ENCODE assay signal across 17 cellular contexts in the genomic region with DNA sequence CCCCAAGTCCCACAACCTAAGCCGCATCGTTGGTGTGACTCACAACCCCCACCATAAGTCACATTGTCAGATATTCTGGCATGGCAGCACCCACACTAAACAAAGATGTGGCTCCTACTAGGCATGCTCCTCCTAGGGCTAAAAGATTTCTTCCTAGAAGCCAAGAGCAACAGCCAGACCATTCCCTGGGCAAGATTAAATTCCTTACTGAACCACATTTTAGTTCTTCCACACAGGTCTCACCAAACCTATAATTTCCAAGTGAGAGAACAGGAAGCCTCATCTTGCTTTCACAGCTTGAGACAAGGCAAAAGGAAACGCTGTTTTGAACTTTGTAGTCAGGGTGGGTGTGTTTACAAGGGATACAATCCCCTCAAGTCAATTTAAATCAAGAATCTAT.
DNase-seq lines count a peak whose midpoint lies in the region; TF ChIP-seq lines count a peak whose summit lies in the region.
"Had no signal": no experiment of that assay in that cellular context is flagged by ENCODE, and none has a peak within 500 bp of the region (broad histone marks: within the 10 kb centered on the region; RNA-seq: fewer than 3 reads in every experiment).

No MANE protein-coding gene starts in this region.

- peak; percentile 19 for DNase-seq in H4 (ENCODE audit: low spot score)
- DNase-seq in astrocyte of the hippocampus (ENCODE audit: low read depth, low spot score), result peak; percentile 91
- peak; percentile 57 for DNase-seq in islet precursor cell
- no peak for DNase-seq in MCF 10A (ENCODE audit: unreplicated experiment)
- no peak for DNase-seq in central memory CD4-positive, alpha-beta T cell
- DNase-seq in NCI-H1092 (lab: John Stamatoyannopoulos, UW), result no peak
- no peak for DNase-seq in DMS 273 (lab: John Stamatoyannopoulos, UW; ENCODE audit: unreplicated experiment)
- DNase-seq: Calu3; CD4-positive, alpha-beta memory T cell; GM23248; KG1; MG63; NCI-H1092 treated with DMSO at 0.1 percent for 48 hours; NCI-H2081 treated with DMSO at 0.1 percent for 48 hours; NCI-H526 treated with DMSO at 0.1 percent for 48 hours; Right ventricle myocardium superior had no signal

- H3K4me1 Mint-ChIP-seq in MCF 10A (ENCODE audit: insufficient read depth, unreplicated experiment), result no peaks in the 10 kb centered on the region
- H3K4me1 Mint-ChIP-seq: B cell; CD4-positive, alpha-beta memory T cell had no signal

- intact Hi-C loops in MCF 10A (cut with micrococcal nuclease), result no loop called here

- H3K36me3 Mint-ChIP-seq in MCF 10A (ENCODE audit: insufficient read depth, unreplicated experiment), result no peaks in the 10 kb centered on the region
- H3K36me3 Mint-ChIP-seq: CD4-positive, alpha-beta memory T cell had no signal

- H3K27me3 Mint-ChIP-seq in MCF 10A (ENCODE audit: insufficient read depth, unreplicated experiment), result no peaks in the 10 kb centered on the region
- H3K27me3 Mint-ChIP-seq: B cell had no signal

- no TSS peak for BruUV-seq in MCF 10A (replicated peaks; lab: Mats Ljungman, UMichigan)

- CTCF ChIA-PET in MCF 10A (lab: Yijun Ruan, JAX), result no interaction called here

- TF ChIP-seq CTCF in MCF 10A (IDR thresholded peaks at IDR 0.05; ENCODE audit: unreplicated experiment), result no peak

- H3K9me3 Mint-ChIP-seq in MCF 10A (ENCODE audit: unreplicated experiment), result no peaks in the 10 kb centered on the region

- POLR2A ChIA-PET in MCF 10A (lab: Yijun Ruan, JAX), result no interaction called here

- no peak overlapping the region for H3K27ac Mint-ChIP-seq in MCF 10A (ENCODE audit: low read depth, unreplicated experiment)
- H3K27ac Mint-ChIP-seq: B cell; CD4-positive, alpha-beta memory T cell had no signal

- H3K4me3 Mint-ChIP-seq in MCF 10A (ENCODE audit: unreplicated experiment), result no peak overlapping the region
- H3K4me3 Mint-ChIP-seq: B cell; CD4-positive, alpha-beta memory T cell had no signal

Comparison
In these comparisons a context has a peak if more than half of its experiments do, and no peak if none do; other contexts are left out.
1. DNase-seq: peak in H4 (single experiment), astrocyte of the hippocampus (single experiment) and islet precursor cell (single experiment); none in MCF 10A (single experiment), central memory CD4-positive, alpha-beta T cell (single experiment), NCI-H1092 (single experiment) and DMS 273 (single experiment).